Comparison of ENCODE assay signal across 15 cellular contexts in the genomic region with DNA sequence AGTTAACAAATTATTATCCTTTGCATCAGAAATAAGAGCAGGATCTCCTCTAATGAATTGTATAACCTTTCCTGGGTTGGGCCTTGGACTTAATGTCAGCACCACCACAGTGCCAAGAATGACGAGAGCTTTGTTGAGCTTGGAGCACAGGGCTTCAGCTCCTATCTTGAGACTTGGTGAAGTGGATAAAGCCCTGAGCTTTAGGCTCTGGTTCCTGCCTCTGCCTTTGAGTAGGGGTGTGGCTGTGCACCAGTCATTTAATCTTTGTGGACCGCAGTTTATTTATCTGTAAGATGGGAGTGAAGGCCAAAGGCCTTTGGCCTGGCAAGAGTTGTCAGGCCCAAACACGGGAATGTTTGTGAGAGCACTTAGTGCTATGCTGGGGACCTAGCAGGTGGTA.
DNase-seq lines count a peak whose midpoint lies in the region; ATAC-seq and TF ChIP-seq lines count a peak whose summit lies in the region.
"Had no signal": no experiment of that assay in that cellular context is flagged by ENCODE, and none has a peak within 500 bp of the region (broad histone marks: within the 10 kb centered on the region; RNA-seq: fewer than 3 reads in every experiment).

No MANE protein-coding gene starts in this region.

- intact Hi-C loops in left colon (cut with DNase I, micrococcal nuclease): no loop called here
- intact Hi-C loops in activated CD4-positive, alpha-beta memory T cell treated with anti-CD3 and anti-CD28 coated beads for 36 hours (cut with micrococcal nuclease): no loop called here

- TF ChIP-seq CTCF in coronary artery (IDR thresholded peaks at IDR 0.05) (no peak), thoracic aorta (IDR thresholded peaks at IDR 0.05) (no peak), GM13977 (IDR thresholded peaks at IDR 0.05; ENCODE audit: extremely low read depth, insufficient read depth, missing control alignments) (no peak)

- H3K4me3 ChIP-seq in MG63: no peak overlapping the region
- no peak overlapping the region for H3K4me3 ChIP-seq in coronary artery
- no peak overlapping the region for H3K4me3 ChIP-seq in thoracic aorta

- H3K4me1 ChIP-seq in thoracic aorta (ENCODE audit: control insufficient read depth in 1 of 2, low read depth in 2 of 2): peaks cover 40 to 54% of the 10 kb centered on the region in 2 donors
- H3K4me1 ChIP-seq: BE2C had no signal

- H3K36me3 Mint-ChIP-seq in activated CD4-positive, alpha-beta memory T cell treated with anti-CD3 and anti-CD28 coated beads for 36 hours: peaks cover 9% of the 10 kb centered on the region

- DNase-seq in MG63 (peak; percentile 24), coronary artery (ENCODE audit: low spot score) (no peak), left colon (no peak), thoracic aorta (ENCODE audit: low spot score) (no peak), GM13977 (ENCODE audit: low spot score) (no peak), NCI-H1436 treated with DMSO at 0.1 percent for 48 hours (lab: John Stamatoyannopoulos, UW) (no peak)
- no peak for DNase-seq in activated CD4-positive, alpha-beta memory T cell treated with anti-CD3 and anti-CD28 coated beads for 36 hours
- DNase-seq: activated CD4-positive, alpha-beta T cell treated with anti-CD3 and anti-CD28 coated beads for 48 hours; activated T-cell treated with anti-CD3 and anti-CD28 coated beads for 4 hours; BE2C; effector CD4-positive, alpha-beta T cell; H7; NCI-H1436 had no signal

- H3K9me3 Mint-ChIP-seq in activated CD4-positive, alpha-beta memory T cell treated with anti-CD3 and anti-CD28 coated beads for 36 hours: peaks cover 7% of the 10 kb centered on the region
- H3K9me3 Mint-ChIP-seq: activated naive CD4-positive, alpha-beta T cell treated with anti-CD3 and anti-CD28 coated beads, Interleukin-2, amount 50 U/mL, for 24 hours had no signal

- H3K36me3 ChIP-seq in MG63 (no peaks in the 10 kb centered on the region), thoracic aorta (no peaks in the 10 kb centered on the region)
- H3K36me3 ChIP-seq: BE2C had no signal

- H3K27ac Mint-ChIP-seq in activated CD4-positive, alpha-beta memory T cell treated with anti-CD3 and anti-CD28 coated beads for 36 hours: no peak overlapping the region
- H3K27ac Mint-ChIP-seq: activated naive CD4-positive, alpha-beta T cell treated with anti-CD3 and anti-CD28 coated beads, Interleukin-2, amount 50 U/mL, for 24 hours; nephron had no signal

- no peaks in the 10 kb centered on the region for H3K9me3 ChIP-seq in MG63
- H3K9me3 ChIP-seq in thoracic aorta: no peaks in the 10 kb centered on the region
- H3K9me3 ChIP-seq: BE2C had no signal

- H3K4me1 Mint-ChIP-seq in activated CD4-positive, alpha-beta memory T cell treated with anti-CD3 and anti-CD28 coated beads for 36 hours (ENCODE audit: low read depth): peaks cover 4% of the 10 kb centered on the region
- H3K4me1 Mint-ChIP-seq: activated naive CD4-positive, alpha-beta T cell treated with anti-CD3 and anti-CD28 coated beads, Interleukin-2, amount 50 U/mL, for 24 hours had no signal

- no peak overlapping the region for H3K4me3 Mint-ChIP-seq in activated CD4-positive, alpha-beta memory T cell treated with anti-CD3 and anti-CD28 coated beads for 36 hours
- H3K4me3 Mint-ChIP-seq: activated naive CD4-positive, alpha-beta T cell treated with anti-CD3 and anti-CD28 coated beads, Interleukin-2, amount 50 U/mL, for 24 hours; nephron had no signal

- POLR2A ChIA-PET in activated CD4-positive, alpha-beta memory T cell treated with anti-CD3 and anti-CD28 coated beads for 36 hours (lab: Charles Lee): no interaction called here

- no peaks in the 10 kb centered on the region for H3K27me3 ChIP-seq in MG63
- H3K27me3 ChIP-seq in thoracic aorta (replicated peaks; ENCODE audit: insufficient read depth): no peaks in the 10 kb centered on the region
- H3K27me3 ChIP-seq: BE2C had no signal

- ATAC-seq in left colon (peak; percentile 26), thoracic aorta (ENCODE audit: insufficient number of reproducible peaks, low FRiP score, low read depth) (peak; percentile 44)

- CTCF ChIA-PET in activated CD4-positive, alpha-beta memory T cell treated with anti-CD3 and anti-CD28 coated beads for 36 hours (lab: Charles Lee): no interaction called here

- in situ Hi-C loops in GM13977 (cut with MboI; ENCODE audit: low pct_unique_long_range_greater_than_20kb, low sequenced_read_pairs, unreplicated experiment): no loop called here

- H3K27me3 Mint-ChIP-seq in activated CD4-positive, alpha-beta memory T cell treated with anti-CD3 and anti-CD28 coated beads for 36 hours: no peaks in the 10 kb centered on the region
- H3K27me3 Mint-ChIP-seq: activated naive CD4-positive, alpha-beta T cell treated with anti-CD3 and anti-CD28 coated beads, Interleukin-2, amount 50 U/mL, for 24 hours had no signal

- H3K27ac ChIP-seq in coronary artery (peak overlapping the region; percentile 78 to 84), thoracic aorta (peak overlapping the region; percentile 76 to 80)
